1 cellular context compared by ENCODE assay signal in the genomic region with DNA sequence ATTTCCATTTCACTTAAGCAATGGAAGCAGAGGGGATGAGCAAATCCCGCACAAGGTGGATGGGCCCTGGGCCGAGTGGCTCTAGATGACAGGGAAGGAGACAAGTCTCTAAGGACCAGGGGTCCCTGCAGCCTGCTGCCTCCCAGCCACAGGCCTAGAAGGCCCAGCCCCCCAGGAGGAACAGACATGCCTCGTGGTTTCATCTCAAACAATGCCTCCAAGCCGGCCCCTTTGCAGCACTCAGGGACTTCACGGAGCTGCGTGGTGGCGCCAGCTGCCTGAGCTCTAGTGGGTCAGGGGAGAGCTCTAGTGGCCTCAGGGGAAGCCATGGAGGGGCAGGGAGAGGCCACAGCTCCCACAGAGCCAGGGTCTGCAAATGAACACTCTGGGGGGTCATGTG.
TF ChIP-seq lines count a peak whose summit lies in the region.

No MANE protein-coding gene starts in this region.

TF ChIP-seq in WTC11, 78 proteins besides CTCF, POLR2A, EP300 and RAD21 (continued from another document):
- TF ChIP-seq, protein P1, sequence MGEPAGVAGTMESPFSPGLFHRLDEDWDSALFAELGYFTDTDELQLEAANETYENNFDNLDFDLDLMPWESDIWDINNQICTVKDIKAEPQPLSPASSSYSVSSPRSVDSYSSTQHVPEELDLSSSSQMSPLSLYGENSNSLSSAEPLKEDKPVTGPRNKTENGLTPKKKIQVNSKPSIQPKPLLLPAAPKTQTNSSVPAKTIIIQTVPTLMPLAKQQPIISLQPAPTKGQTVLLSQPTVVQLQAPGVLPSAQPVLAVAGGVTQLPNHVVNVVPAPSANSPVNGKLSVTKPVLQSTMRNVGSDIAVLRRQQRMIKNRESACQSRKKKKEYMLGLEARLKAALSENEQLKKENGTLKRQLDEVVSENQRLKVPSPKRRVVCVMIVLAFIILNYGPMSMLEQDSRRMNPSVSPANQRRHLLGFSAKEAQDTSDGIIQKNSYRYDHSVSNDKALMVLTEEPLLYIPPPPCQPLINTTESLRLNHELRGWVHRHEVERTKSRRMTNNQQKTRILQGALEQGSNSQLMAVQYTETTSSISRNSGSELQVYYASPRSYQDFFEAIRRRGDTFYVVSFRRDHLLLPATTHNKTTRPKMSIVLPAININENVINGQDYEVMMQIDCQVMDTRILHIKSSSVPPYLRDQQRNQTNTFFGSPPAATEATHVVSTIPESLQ (CRISPR knock-in tag; IDR thresholded peaks at IDR 0.05) = no peak
- no peak for TF ChIP-seq USF2 (CRISPR knock-in tag; IDR thresholded peaks at IDR 0.05)
- TF ChIP-seq, protein P2, sequence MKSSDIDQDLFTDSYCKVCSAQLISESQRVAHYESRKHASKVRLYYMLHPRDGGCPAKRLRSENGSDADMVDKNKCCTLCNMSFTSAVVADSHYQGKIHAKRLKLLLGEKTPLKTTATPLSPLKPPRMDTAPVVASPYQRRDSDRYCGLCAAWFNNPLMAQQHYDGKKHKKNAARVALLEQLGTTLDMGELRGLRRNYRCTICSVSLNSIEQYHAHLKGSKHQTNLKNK (CRISPR knock-in tag; IDR thresholded peaks at IDR 0.05) = no peak
- no peak for TF ChIP-seq ZNF138 (CRISPR knock-in tag; conservative IDR thresholded peaks at IDR 0.05)
- no peak for TF ChIP-seq ZNF121 (CRISPR knock-in tag; IDR thresholded peaks at IDR 0.05)
- TF ChIP-seq, protein P3, sequence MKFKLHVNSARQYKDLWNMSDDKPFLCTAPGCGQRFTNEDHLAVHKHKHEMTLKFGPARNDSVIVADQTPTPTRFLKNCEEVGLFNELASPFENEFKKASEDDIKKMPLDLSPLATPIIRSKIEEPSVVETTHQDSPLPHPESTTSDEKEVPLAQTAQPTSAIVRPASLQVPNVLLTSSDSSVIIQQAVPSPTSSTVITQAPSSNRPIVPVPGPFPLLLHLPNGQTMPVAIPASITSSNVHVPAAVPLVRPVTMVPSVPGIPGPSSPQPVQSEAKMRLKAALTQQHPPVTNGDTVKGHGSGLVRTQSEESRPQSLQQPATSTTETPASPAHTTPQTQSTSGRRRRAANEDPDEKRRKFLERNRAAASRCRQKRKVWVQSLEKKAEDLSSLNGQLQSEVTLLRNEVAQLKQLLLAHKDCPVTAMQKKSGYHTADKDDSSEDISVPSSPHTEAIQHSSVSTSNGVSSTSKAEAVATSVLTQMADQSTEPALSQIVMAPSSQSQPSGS (CRISPR knock-in tag; IDR thresholded peaks at IDR 0.05; ENCODE audit: borderline replicate concordance, low read depth) = no peak
